3 cellular contexts compared by ENCODE assay signal in genomic region chrX:9293051-9293496, GRCh38.
TF ChIP-seq lines count a peak whose summit lies in the region.

No MANE protein-coding gene starts in this region.

TF ChIP-seq in SK-N-SH, 30 proteins besides CTCF, POLR2A, EP300 and RAD21 (continued from another document):
- no peak for TF ChIP-seq PBX3 (IDR thresholded peaks at IDR 0.05)
- TF ChIP-seq POLR2AphosphoS5 (IDR thresholded peaks at IDR 0.05; ENCODE audit: low read depth, low read length), result no peak

TF ChIP-seq in SK-N-SH treated with all-trans-retinoic acid at 6 μM for 48 hours, 23 proteins besides CTCF, POLR2A, EP300 and RAD21 (continued from another document):
- TF ChIP-seq POU6F1 (CRISPR knock-in tag; IDR thresholded peaks at IDR 0.05; ENCODE audit: borderline replicate concordance, low read depth) (no peak), CSRNP3 (CRISPR knock-in tag; IDR thresholded peaks at IDR 0.05) (no peak), PATZ1 (CRISPR knock-in tag; IDR thresholded peaks at IDR 0.05; ENCODE audit: borderline replicate concordance) (no peak), ZNF70 (CRISPR knock-in tag; IDR thresholded peaks at IDR 0.05) (no peak), CSDC2 (CRISPR knock-in tag; IDR thresholded peaks at IDR 0.05) (no peak), ARNTL (CRISPR knock-in tag; IDR thresholded peaks at IDR 0.05; ENCODE audit: borderline replicate concordance, low read depth) (no peak), OSR1 (CRISPR knock-in tag; IDR thresholded peaks at IDR 0.05) (no peak), ZFP3 (CRISPR knock-in tag; IDR thresholded peaks at IDR 0.05) (no peak), RARB (CRISPR knock-in tag; IDR thresholded peaks at IDR 0.05) (no peak)

TF ChIP-seq in WTC11, 78 proteins besides CTCF, POLR2A, EP300 and RAD21 (continued from another document):
- TF ChIP-seq RELA (CRISPR knock-in tag; IDR thresholded peaks at IDR 0.05; ENCODE audit: borderline replicate concordance) (no peak), FOXP4 (CRISPR knock-in tag; IDR thresholded peaks at IDR 0.05) (peak; percentile 12; the same call in 1 of the 2 replicates), GRHL2 (CRISPR knock-in tag; IDR thresholded peaks at IDR 0.05; ENCODE audit: insufficient replicate concordance, severe bottlenecking) (no peak), ZBTB21 (CRISPR knock-in tag; IDR thresholded peaks at IDR 0.05; ENCODE audit: borderline replicate concordance) (no peak)
- TF ChIP-seq, protein P1, sequence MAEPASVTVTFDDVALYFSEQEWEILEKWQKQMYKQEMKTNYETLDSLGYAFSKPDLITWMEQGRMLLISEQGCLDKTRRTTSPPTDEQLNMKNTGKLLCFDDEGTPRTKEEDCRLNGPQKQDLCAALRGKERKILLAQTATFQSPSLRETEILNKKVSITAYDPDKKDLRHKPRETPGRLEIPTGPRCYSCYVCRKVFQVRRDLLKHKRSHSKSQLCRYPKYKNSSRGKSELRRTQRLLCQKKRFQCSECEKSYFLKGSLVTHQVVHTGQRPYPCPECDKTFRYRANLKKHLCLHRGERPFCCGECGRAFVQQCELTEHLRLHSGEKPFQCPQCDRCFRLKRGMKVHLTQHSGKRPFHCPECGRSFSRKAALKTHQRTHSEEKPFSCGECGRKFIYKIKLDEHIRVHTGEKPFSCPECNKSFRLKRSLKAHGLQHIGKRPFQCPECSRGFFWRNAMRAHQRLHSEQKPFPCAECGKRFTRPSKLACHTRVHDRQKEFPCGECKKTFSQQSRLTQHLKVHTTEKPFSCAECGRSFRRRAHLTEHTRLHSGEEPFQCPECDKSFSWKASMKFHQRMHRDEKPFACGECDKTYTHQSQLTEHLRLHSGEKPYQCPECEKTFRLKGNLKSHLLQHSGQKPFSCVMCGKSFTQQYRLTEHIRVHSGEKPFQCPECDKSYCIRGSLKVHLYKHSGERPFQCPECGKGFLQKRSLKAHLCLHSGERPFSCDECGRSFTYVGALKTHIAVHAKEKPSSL (CRISPR knock-in tag; conservative IDR thresholded peaks at IDR 0.05), result no peak
